In the genomic region with DNA sequence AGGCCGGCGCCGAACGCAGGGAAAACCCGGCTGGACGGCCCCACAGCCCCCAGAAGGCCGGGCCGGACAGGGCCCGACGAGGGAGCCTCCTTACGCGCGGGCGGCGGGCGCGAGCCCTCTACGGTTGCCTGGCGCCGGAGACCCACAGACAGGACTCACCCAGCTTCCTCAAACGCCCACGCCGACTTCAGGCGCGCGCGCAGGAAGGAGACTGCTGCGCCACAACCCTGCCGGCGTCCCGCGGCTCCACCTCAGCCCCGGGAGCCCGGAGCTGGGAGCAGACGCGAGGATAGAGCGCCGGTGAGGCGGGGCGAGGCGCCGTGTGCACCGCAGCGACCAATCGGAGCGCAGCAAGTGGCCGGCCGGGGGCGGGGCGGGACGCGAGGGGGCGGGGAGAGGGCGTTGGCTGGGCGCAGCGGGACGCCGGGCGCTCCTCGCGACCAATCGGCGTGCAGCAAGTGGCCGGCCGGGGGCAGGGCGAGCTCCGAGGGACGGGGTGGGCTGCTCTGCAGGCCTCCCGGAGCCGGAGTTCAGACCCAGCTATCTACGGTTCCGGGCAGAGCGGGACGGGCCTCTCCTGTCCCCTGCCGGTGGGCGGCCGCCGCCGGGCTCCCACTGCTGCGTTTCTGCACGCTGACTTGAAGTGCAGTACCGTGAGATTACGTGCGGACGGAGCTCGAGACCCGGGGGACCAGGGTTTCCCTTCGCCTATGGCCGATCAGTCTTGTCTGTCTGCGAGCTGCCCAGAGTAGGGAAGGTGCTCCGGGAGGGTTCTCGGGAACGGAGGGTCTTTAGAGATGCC, we compare ENCODE assay signal across 1 cellular context.
TF ChIP-seq lines count a peak whose summit lies in the region.

A gene (minus strand): TSS at position 296 of the 802 bp plus-strand sequence. CDS start 11,089 bp downstream, outside the sequence.

TF ChIP-seq in IMR-90, 13 proteins besides CTCF, POLR2A, EP300 and RAD21 (continued from another document):
- TF ChIP-seq, protein P1, sequence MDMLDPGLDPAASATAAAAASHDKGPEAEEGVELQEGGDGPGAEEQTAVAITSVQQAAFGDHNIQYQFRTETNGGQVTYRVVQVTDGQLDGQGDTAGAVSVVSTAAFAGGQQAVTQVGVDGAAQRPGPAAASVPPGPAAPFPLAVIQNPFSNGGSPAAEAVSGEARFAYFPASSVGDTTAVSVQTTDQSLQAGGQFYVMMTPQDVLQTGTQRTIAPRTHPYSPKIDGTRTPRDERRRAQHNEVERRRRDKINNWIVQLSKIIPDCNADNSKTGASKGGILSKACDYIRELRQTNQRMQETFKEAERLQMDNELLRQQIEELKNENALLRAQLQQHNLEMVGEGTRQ (IDR thresholded peaks at IDR 0.05; ENCODE audit: low read depth, low read length), result peak; percentile 35
- TF ChIP-seq SMC3 (IDR thresholded peaks at IDR 0.05; ENCODE audit: low read depth, low read length) (no peak), CHD1 (IDR thresholded peaks at IDR 0.05; ENCODE audit: low read depth, low read length) (no peak)
TF ChIP-seq in IMR-90: peak in this region for 2.
